19 cellular contexts compared by ENCODE assay signal in genomic region chrX:11422529-11422857, GRCh38.
DNase-seq lines count a peak whose midpoint lies in the region; ATAC-seq, FAIRE-seq and TF ChIP-seq lines count a peak whose summit lies in the region.
"Had no signal": no experiment of that assay in that cellular context is flagged by ENCODE, and none has a peak within 500 bp of the region (broad histone marks: within the 10 kb centered on the region; RNA-seq: fewer than 3 reads in every experiment).

No MANE protein-coding gene starts in this region.

- H3K9me3 ChIP-seq in MM.1S (replicated peaks; ENCODE audit: insufficient read depth, low read length) (no peaks in the 10 kb centered on the region), endothelial cell of umbilical vein (replicated peaks; ENCODE audit: control insufficient read depth, insufficient read depth, low read length) (no peaks in the 10 kb centered on the region)
- H3K9me3 ChIP-seq: SJCRH30 had no signal

- ATAC-seq in HG02759 (IDR thresholded peaks at IDR 0.05; ENCODE audit: unreplicated experiment) (no peak), HG02981 (IDR thresholded peaks at IDR 0.05; ENCODE audit: unreplicated experiment) (no peak)

- intact Hi-C loops in endothelial cell of umbilical vein (cut with micrococcal nuclease), result no loop called here

- H3K4me3 ChIP-seq in MM.1S (ENCODE audit: low read length) (no peak overlapping the region), endothelial cell of umbilical vein (replicated peaks in 1 of 3; ENCODE audit: insufficient read depth in 1 of 3, low read depth in 1 of 3, low read length in 3 of 3) (no peak overlapping the region), rectal smooth muscle tissue (ENCODE audit: low read length) (no peak overlapping the region)
- H3K4me3 ChIP-seq: BLaER1 treated with 17β-estradiol and CSF1 and Interleukin-3, amounts not matched to agents 10 nM and 100 nM; GM12878; PC-9; SJCRH30 had no signal

- H3K27ac ChIP-seq in 22Rv1, result peak overlapping the region; percentile 73
- peak overlapping the region; percentile 100; the same call in 1 of the 2 replicates for H3K27ac ChIP-seq in MM.1S (ENCODE audit: low read length)
- no peak overlapping the region for H3K27ac ChIP-seq in endothelial cell of umbilical vein (ENCODE audit: insufficient read depth, low read depth, low read length)
- peak overlapping the region; percentile 83 for H3K27ac ChIP-seq in rectal smooth muscle tissue (ENCODE audit: low read depth, low read length)
- H3K27ac ChIP-seq: PC-9, SJCRH30 had no signal

- peaks cover 21% of the 10 kb centered on the region for H3F3A ChIP-seq in MM.1S (ENCODE audit: insufficient read depth, low read length)

- peak; percentile 47 for FAIRE-seq in endothelial cell of umbilical vein (lab: Jason Lieb, UNC)
- FAIRE-seq: GM12878 had no signal

- dilution Hi-C loops in endothelial cell of umbilical vein (cut with MboI; ENCODE audit: extremely low pct_ligation_motif_present, low sequenced_read_pairs), result no loop called here

- H3K36me3 ChIP-seq in MM.1S (replicated peaks; ENCODE audit: insufficient read depth, low read length) (no peaks in the 10 kb centered on the region), endothelial cell of umbilical vein (ENCODE audit: control insufficient read depth in 2 of 2, extremely low read depth in 1 of 2, insufficient read depth in 2 of 2, low read length in 2 of 2) (no peaks in the 10 kb centered on the region), rectal smooth muscle tissue (ENCODE audit: control insufficient read depth, insufficient read depth, low read length) (no peaks in the 10 kb centered on the region)
- H3K36me3 ChIP-seq: BLaER1 treated with 17β-estradiol and CSF1 and Interleukin-3, amounts not matched to agents 10 nM and 100 nM; SJCRH30 had no signal

- TF ChIP-seq CTCF in 22Rv1 (IDR thresholded peaks at IDR 0.05) (no peak), MM.1S (IDR thresholded peaks at IDR 0.05; ENCODE audit: low read length) (no peak), endothelial cell of umbilical vein (IDR thresholded peaks at IDR 0.05; ENCODE audit: extremely low read depth in 1 of 2, insufficient read depth in 1 of 2, low read depth in 1 of 2, low read length in 2 of 2) (no peak)

- H3K79me2 ChIP-seq in MM.1S (ENCODE audit: low read length), result peaks cover 88% of the 10 kb centered on the region
- H3K79me2 ChIP-seq in endothelial cell of umbilical vein (ENCODE audit: control insufficient read depth, insufficient read depth, low read length), result no peaks in the 10 kb centered on the region

- DNase-seq in MM.1S, result no peak
- DNase-seq in endothelial cell of umbilical vein (ENCODE audit: low read depth, low spot score), result no peak
- DNase-seq in NCI-H128 (lab: John Stamatoyannopoulos, UW; ENCODE audit: unreplicated experiment), result no peak
- no peak for DNase-seq in NOMO-1 treated with dmso at 0.1 percent for 144 hours (lab: John Stamatoyannopoulos, UW; ENCODE audit: unreplicated experiment)
- DNase-seq: DND-41, GDM1, GOT3, KG1, NCI-H1105 treated with DMSO at 0.1 percent for 48 hours, NCI-H187, NCI-H69, PC-9, SJCRH30 had no signal

- H4K20me1 ChIP-seq in MM.1S (ENCODE audit: insufficient read depth, low read length), result no peaks in the 10 kb centered on the region
- no peaks in the 10 kb centered on the region for H4K20me1 ChIP-seq in endothelial cell of umbilical vein (replicated peaks; ENCODE audit: control insufficient read depth, extremely low read depth, insufficient read depth, low read length)

- no peak for TF ChIP-seq POLR2A in endothelial cell of umbilical vein (IDR thresholded peaks at IDR 0.05; ENCODE audit: low read depth, low read length)

- CTCF ChIA-PET in endothelial cell of umbilical vein (lab: Charles Lee), result no interaction called here

- peak overlapping the region; percentile 54; the same call in 1 of the 2 replicates for H3K9ac ChIP-seq in MM.1S (ENCODE audit: low read length)
- H3K9ac ChIP-seq in endothelial cell of umbilical vein (replicated peaks; ENCODE audit: extremely low read depth, insufficient read depth, low read length), result no peak overlapping the region
- no peak overlapping the region for H3K9ac ChIP-seq in rectal smooth muscle tissue (ENCODE audit: low read length)
- H3K9ac ChIP-seq: BLaER1 treated with 17β-estradiol and CSF1 and Interleukin-3, amounts not matched to agents 10 nM and 100 nM had no signal

- no TSS peak for BruUV-seq in endothelial cell of umbilical vein (replicated peaks; lab: Mats Ljungman, UMichigan)

- no peaks in the 10 kb centered on the region for H3K9me2 ChIP-seq in MM.1S (replicated peaks; ENCODE audit: insufficient read depth, low read length)

- no peak overlapping the region for H2AFZ ChIP-seq in MM.1S (ENCODE audit: low read length)
- H2AFZ ChIP-seq in endothelial cell of umbilical vein (ENCODE audit: low read depth, low read length), result no peak overlapping the region
- H2AFZ ChIP-seq: PC-9 had no signal

- POLR2A ChIA-PET in endothelial cell of umbilical vein (lab: Charles Lee), result no interaction called here

- peaks cover 49% of the 10 kb centered on the region for H3K4me1 ChIP-seq in MM.1S (ENCODE audit: low read length)
- H3K4me1 ChIP-seq in endothelial cell of umbilical vein (ENCODE audit: control insufficient read depth, extremely low read depth, insufficient read depth, low read length), result peaks cover 4% of the 10 kb centered on the region
- peaks cover 4% of the 10 kb centered on the region for H3K4me1 ChIP-seq in rectal smooth muscle tissue (ENCODE audit: control insufficient read depth, insufficient read depth, low read length)

- H3K9me1 ChIP-seq in endothelial cell of umbilical vein (replicated peaks; ENCODE audit: control insufficient read depth, extremely low read depth, insufficient read depth, low read length), result no peaks in the 10 kb centered on the region

- H3K27me3 ChIP-seq in MM.1S (replicated peaks; ENCODE audit: insufficient read depth, low read length) (no peaks in the 10 kb centered on the region), endothelial cell of umbilical vein (ENCODE audit: control insufficient read depth in 2 of 2, insufficient read depth in 2 of 2, low read length in 2 of 2) (no peaks in the 10 kb centered on the region), rectal smooth muscle tissue (ENCODE audit: control insufficient read depth, insufficient read depth, low read length) (no peaks in the 10 kb centered on the region)
- H3K27me3 ChIP-seq: SJCRH30 had no signal

- peak overlapping the region; percentile 89 for H3K4me2 ChIP-seq in MM.1S (ENCODE audit: low read depth, low read length)
- no peak overlapping the region for H3K4me2 ChIP-seq in endothelial cell of umbilical vein (ENCODE audit: insufficient read depth, low read length)
- H3K4me2 ChIP-seq: PC-9 had no signal

TF ChIP-seq in endothelial cell of umbilical vein, 7 proteins besides CTCF, POLR2A, EP300 and RAD21:
- TF ChIP-seq POLR2AphosphoS5 (IDR thresholded peaks at IDR 0.05; ENCODE audit: insufficient read depth, low read depth, low read length), result no peak
- no peak for TF ChIP-seq EZH2 (IDR thresholded peaks at IDR 0.05; ENCODE audit: borderline replicate concordance, low read depth, low read length, severe bottlenecking)
- no peak for TF ChIP-seq FOS (IDR thresholded peaks at IDR 0.05; ENCODE audit: borderline replicate concordance, insufficient read depth, low read length)
- no peak for TF ChIP-seq GATA2 (IDR thresholded peaks at IDR 0.05; ENCODE audit: insufficient read depth, insufficient read length, low read depth, low read length)
- TF ChIP-seq MAX (IDR thresholded peaks at IDR 0.05; ENCODE audit: insufficient read depth, insufficient read length), result no peak
- no peak for TF ChIP-seq JUN (IDR thresholded peaks at IDR 0.05; ENCODE audit: borderline replicate concordance, insufficient read depth, insufficient read length, low read depth)
- TF ChIP-seq MYC (IDR thresholded peaks at IDR 0.05; ENCODE audit: low read depth, low read length), result no peak
